12 cellular contexts compared by ENCODE assay signal in the genomic region with DNA sequence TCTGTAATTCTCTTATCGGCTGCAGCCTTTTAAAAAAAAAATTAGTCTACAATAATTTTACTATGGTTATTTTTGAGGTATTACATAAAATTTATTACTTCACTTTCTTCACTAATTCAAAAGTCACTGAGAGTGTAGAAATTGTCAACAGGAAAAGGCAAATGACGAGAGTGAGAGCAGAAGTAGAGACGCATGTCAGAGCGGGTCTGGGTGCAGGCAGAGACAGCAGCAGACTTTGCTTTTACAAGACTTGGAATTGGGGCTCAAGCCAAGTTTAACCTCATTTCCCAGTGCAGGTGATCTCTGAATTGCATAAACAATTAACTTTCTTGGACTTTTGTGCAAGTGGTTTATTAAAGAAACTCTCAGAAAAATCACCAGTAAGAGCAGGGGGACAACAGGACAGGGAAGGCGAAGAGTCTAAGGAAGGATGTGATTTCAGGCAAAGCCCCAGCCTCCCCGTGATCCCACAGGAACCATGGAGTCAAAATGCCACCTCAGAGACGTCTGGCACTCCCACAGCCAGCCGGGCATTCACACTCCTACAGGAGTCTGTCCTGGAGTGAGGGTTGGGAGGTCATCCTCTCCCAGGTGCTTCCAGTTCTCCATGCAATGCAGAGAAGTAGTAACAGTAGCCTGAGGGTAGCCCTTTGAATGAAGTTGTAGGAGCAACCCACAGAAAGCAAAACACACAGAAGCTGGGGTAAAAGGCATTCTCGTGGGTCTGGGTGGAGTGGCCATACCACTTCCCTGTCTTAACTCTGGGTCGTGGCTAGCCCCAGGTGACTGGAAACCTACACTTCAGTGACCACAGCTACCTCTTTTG.
DNase-seq lines count a peak whose midpoint lies in the region; ATAC-seq and TF ChIP-seq lines count a peak whose summit lies in the region.
"Had no signal": no experiment of that assay in that cellular context is flagged by ENCODE, and none has a peak within 500 bp of the region (broad histone marks: within the 10 kb centered on the region; RNA-seq: fewer than 3 reads in every experiment).

No MANE protein-coding gene starts in this region.

- H3K4me1 Mint-ChIP-seq in Caco-2 (ENCODE audit: low read depth, unreplicated experiment) (peaks cover 14% of the 10 kb centered on the region), HFFc6 (ENCODE audit: low read depth) (peaks cover 75% of the 10 kb centered on the region)
- peaks cover 40% of the 10 kb centered on the region for H3K4me1 Mint-ChIP-seq in activated naive CD8-positive, alpha-beta T cell (ENCODE audit: low read depth)

- in situ Hi-C loops in brain microvascular endothelial cell (cut with HindIII; ENCODE audit: low pct_ligation_motif_present, low sequenced_read_pairs) = no loop called here

- no peaks in the 10 kb centered on the region for H3K9me3 ChIP-seq in Caco-2
- H3K9me3 ChIP-seq in mesenchymal stem cell (ENCODE audit: control insufficient read depth, low read length) = no peaks in the 10 kb centered on the region
- H3K9me3 ChIP-seq: suprapubic skin had no signal

- CTCF ChIA-PET in Caco-2 (lab: Charles Lee) = no interaction called here

- no peaks in the 10 kb centered on the region for H3K9me3 Mint-ChIP-seq in Caco-2 (ENCODE audit: unreplicated experiment)
- peaks cover 1% of the 10 kb centered on the region for H3K9me3 Mint-ChIP-seq in HFFc6
- no peaks in the 10 kb centered on the region for H3K9me3 Mint-ChIP-seq in activated naive CD8-positive, alpha-beta T cell (ENCODE audit: low read depth)

- H2AK5ac ChIP-seq in mesenchymal stem cell (ENCODE audit: low read length, severe bottlenecking) = no peak overlapping the region

- H3K36me3 Mint-ChIP-seq in Caco-2 (ENCODE audit: insufficient read depth, unreplicated experiment) (no peaks in the 10 kb centered on the region), HFFc6 (ENCODE audit: low read depth) (peaks cover 3% of the 10 kb centered on the region)
- H3K36me3 Mint-ChIP-seq in activated naive CD8-positive, alpha-beta T cell = no peaks in the 10 kb centered on the region
- H3K36me3 Mint-ChIP-seq: CD14-positive monocyte had no signal

- peaks cover 31% of the 10 kb centered on the region for H3K4me1 ChIP-seq in Caco-2
- peaks cover 3% of the 10 kb centered on the region for H3K4me1 ChIP-seq in mesenchymal stem cell (ENCODE audit: control insufficient read depth, insufficient read depth, low read depth, low read length)

- no peak for DNase-seq in Caco-2
- DNase-seq in HFFc6 = no peak
- no peak for DNase-seq in mesenchymal stem cell
- DNase-seq in brain microvascular endothelial cell = no peak
- no peak for DNase-seq in glomerular visceral epithelial cell (ENCODE audit: extremely low spot score)
- DNase-seq in anterior cingulate cortex (lab: John Stamatoyannopoulos, UW) = no peak
- DNase-seq: NCI-H446, SIG-M5 had no signal

- no peak overlapping the region for H2BK12ac ChIP-seq in mesenchymal stem cell (ENCODE audit: low read length in 2 of 2)

- H3K4me2 ChIP-seq in mesenchymal stem cell (ENCODE audit: low read length, poor library complexity, severe bottlenecking) = no peak overlapping the region

- H2BK120ac ChIP-seq in mesenchymal stem cell (ENCODE audit: low read depth, low read length) = no peak overlapping the region

- peak overlapping the region; percentile 80 for H2BK15ac ChIP-seq in mesenchymal stem cell (ENCODE audit: low read depth, poor library complexity, severe bottlenecking)

- WGBS in mesenchymal stem cell = 77% methylated on average over 9 of the region's 10 CpGs

- TF ChIP-seq CTCF in Caco-2 (IDR thresholded peaks at IDR 0.05; ENCODE audit: insufficient read depth in 1 of 2, low read depth in 1 of 2, low read length in 1 of 2, severe bottlenecking in 1 of 2, unreplicated experiment in 1 of 2) = no peak
- TF ChIP-seq CTCF in HFFc6 (IDR thresholded peaks at IDR 0.05) = no peak
- no peak for TF ChIP-seq CTCF in brain microvascular endothelial cell (IDR thresholded peaks at IDR 0.05; ENCODE audit: low read depth, low read length, missing control alignments)

- no peak overlapping the region for H3K4ac ChIP-seq in mesenchymal stem cell (ENCODE audit: low read depth in 1 of 2, low read length in 2 of 2)

- no peaks in the 10 kb centered on the region for H3K27me3 ChIP-seq in Caco-2 (replicated peaks; ENCODE audit: control insufficient read depth, insufficient read depth, low read length)
- no peaks in the 10 kb centered on the region for H3K27me3 ChIP-seq in mesenchymal stem cell (ENCODE audit: control insufficient read depth in 1 of 2, insufficient read depth in 1 of 2, low read length in 2 of 2)
- no peaks in the 10 kb centered on the region for H3K27me3 ChIP-seq in brain microvascular endothelial cell (replicated peaks)
- H3K27me3 ChIP-seq: suprapubic skin had no signal

- POLR2A ChIA-PET in Caco-2 (lab: Charles Lee) = no interaction called here

- H3K9ac ChIP-seq in mesenchymal stem cell (ENCODE audit: low read length) = no peak overlapping the region

- H4K91ac ChIP-seq in mesenchymal stem cell (ENCODE audit: low read length) = no peak overlapping the region

- H2AFZ ChIP-seq in mesenchymal stem cell (ENCODE audit: low read depth, low read length) = no peak overlapping the region

- intact Hi-C loops in Caco-2 (cut with micrococcal nuclease; ENCODE audit: unreplicated experiment) = loop anchor here (5.0 kb wide), 1 partner anchor 490 kb away; no protein-coding TSS in a partner anchor

- no peak for ATAC-seq in GM18868 (IDR thresholded peaks at IDR 0.05; ENCODE audit: unreplicated experiment)

- H3K27ac Mint-ChIP-seq in Caco-2 (ENCODE audit: unreplicated experiment) (peak overlapping the region; percentile 60), HFFc6 (peak overlapping the region; percentile 14; the same call in 1 of the 2 replicates)
- peak overlapping the region; percentile 87 for H3K27ac Mint-ChIP-seq in activated naive CD8-positive, alpha-beta T cell

- H3K4me3 Mint-ChIP-seq in Caco-2 (ENCODE audit: unreplicated experiment) = no peak overlapping the region
- H3K4me3 Mint-ChIP-seq in HFFc6 = no peak overlapping the region
- H3K4me3 Mint-ChIP-seq in activated naive CD8-positive, alpha-beta T cell = peak overlapping the region; percentile 79
- H3K4me3 Mint-ChIP-seq: CD14-positive monocyte had no signal

- H3K27me3 Mint-ChIP-seq in Caco-2 (ENCODE audit: insufficient read depth, unreplicated experiment) (no peaks in the 10 kb centered on the region), HFFc6 (ENCODE audit: insufficient read depth) (no peaks in the 10 kb centered on the region)
- no peaks in the 10 kb centered on the region for H3K27me3 Mint-ChIP-seq in activated naive CD8-positive, alpha-beta T cell

- no TSS peak for BruUV-seq in Caco-2 (replicated peaks; lab: Mats Ljungman, UMichigan)

- H3K36me3 ChIP-seq in Caco-2 (ENCODE audit: control insufficient read depth, insufficient read depth, low read length) (no peaks in the 10 kb centered on the region), mesenchymal stem cell (ENCODE audit: control insufficient read depth in 1 of 2, insufficient read depth in 2 of 2, low read depth in 1 of 2, low read length in 2 of 2) (no peaks in the 10 kb centered on the region), brain microvascular endothelial cell (replicated peaks) (no peaks in the 10 kb centered on the region)
- H3K36me3 ChIP-seq: suprapubic skin had no signal

- peak overlapping the region; percentile 5 for H4K8ac ChIP-seq in mesenchymal stem cell (ENCODE audit: low read length)

- H3K4me3 ChIP-seq in Caco-2 (ENCODE audit: low read depth, low read length) (no peak overlapping the region), mesenchymal stem cell (ENCODE audit: insufficient read depth in 1 of 2, low read depth in 1 of 2, low read length in 2 of 2) (no peak overlapping the region), brain microvascular endothelial cell (ENCODE audit: low read depth, low read length) (no peak overlapping the region)
- H3K4me3 ChIP-seq: suprapubic skin had no signal

- H3K18ac ChIP-seq in mesenchymal stem cell (ENCODE audit: low read depth in 1 of 2, low read length in 2 of 2) = peak overlapping the region in 1 of 2 experiments; percentile 19

- no peaks in the 10 kb centered on the region for H3K79me1 ChIP-seq in mesenchymal stem cell (replicated peaks; ENCODE audit: low read length, poor library complexity, severe bottlenecking)

- H2BK5ac ChIP-seq in mesenchymal stem cell (ENCODE audit: low read depth, low read length, poor library complexity, severe bottlenecking) = no peak overlapping the region

- no peak overlapping the region for H3K27ac ChIP-seq in mesenchymal stem cell (ENCODE audit: low read length, poor library complexity, severe bottlenecking)
- no peak overlapping the region for H3K27ac ChIP-seq in brain microvascular endothelial cell
- H3K27ac ChIP-seq: suprapubic skin had no signal

- no peak overlapping the region for H3K14ac ChIP-seq in mesenchymal stem cell (ENCODE audit: low read length in 2 of 2)

- no peak overlapping the region for H3K23ac ChIP-seq in mesenchymal stem cell (ENCODE audit: low read length in 2 of 2)

Comparison
In these comparisons a context has a peak if more than half of its experiments do, and no peak if none do; other contexts are left out.
1. H3K27ac Mint-ChIP-seq: peak in every context shown above with its lines; median percentile 87 in activated naive CD8-positive, alpha-beta T cell; 60 in Caco-2; 14 in HFFc6.